Comparison of ENCODE assay signal across 1 cellular context in genomic region chr21:35984654-35985366, GRCh38.
TF ChIP-seq lines count a peak whose summit lies in the region.

No MANE protein-coding gene starts in this region.

TF ChIP-seq in HepG2, 621 proteins besides CTCF, POLR2A, EP300 and RAD21 (continued from another document and continues in another):
- no peak for TF ChIP-seq ZBTB37 (CRISPR knock-in tag; IDR thresholded peaks at IDR 0.05)
- TF ChIP-seq ZNF496 (CRISPR knock-in tag; IDR thresholded peaks at IDR 0.05; ENCODE audit: insufficient replicate concordance): no peak
- TF ChIP-seq SSRP1 (CRISPR knock-in tag; IDR thresholded peaks at IDR 0.05): no peak
- no peak for TF ChIP-seq PLRG1 (conservative IDR thresholded peaks at IDR 0.05)
- no peak for TF ChIP-seq CEBPB (IDR thresholded peaks at IDR 0.05; ENCODE audit: borderline replicate concordance, low read depth, low read length)
- TF ChIP-seq PBX3 (CRISPR knock-in tag; IDR thresholded peaks at IDR 0.05; ENCODE audit: borderline replicate concordance): no peak
- TF ChIP-seq PLSCR1 (CRISPR knock-in tag; IDR thresholded peaks at IDR 0.05; ENCODE audit: borderline replicate concordance): no peak
- no peak for TF ChIP-seq KDM5B (CRISPR knock-in tag; IDR thresholded peaks at IDR 0.05; ENCODE audit: borderline replicate concordance)
- no peak for TF ChIP-seq ZNF510 (CRISPR knock-in tag; IDR thresholded peaks at IDR 0.05; ENCODE audit: low read depth)
- TF ChIP-seq HOXD1 (CRISPR knock-in tag; IDR thresholded peaks at IDR 0.05): no peak
- no peak for TF ChIP-seq EEA1 (CRISPR knock-in tag; IDR thresholded peaks at IDR 0.05; ENCODE audit: borderline replicate concordance)
- no peak for TF ChIP-seq ZBTB7B (CRISPR knock-in tag; IDR thresholded peaks at IDR 0.05)
- 0 out of 2 replicates have a peak, but pooled peaks have one; percentile 20 for TF ChIP-seq NR2F6 (IDR thresholded peaks at IDR 0.05)
- peak; percentile 20; the same call in 1 of the 2 replicates for TF ChIP-seq NR2F6 (CRISPR knock-in tag; IDR thresholded peaks at IDR 0.05)
- TF ChIP-seq ZNF800 (CRISPR knock-in tag; IDR thresholded peaks at IDR 0.05): no peak
- no peak for TF ChIP-seq FLYWCH1 (CRISPR knock-in tag; IDR thresholded peaks at IDR 0.05)
- no peak for TF ChIP-seq AKAP8 (CRISPR knock-in tag; IDR thresholded peaks at IDR 0.05)
- TF ChIP-seq ZBTB42 (CRISPR knock-in tag; IDR thresholded peaks at IDR 0.05): no peak
- TF ChIP-seq STAT5B (CRISPR knock-in tag; IDR thresholded peaks at IDR 0.05): no peak
- no peak for TF ChIP-seq ZNF292 (CRISPR knock-in tag; IDR thresholded peaks at IDR 0.05; ENCODE audit: borderline replicate concordance, low read depth)
- TF ChIP-seq GZF1 (CRISPR knock-in tag; IDR thresholded peaks at IDR 0.05): no peak
- no peak for TF ChIP-seq LCORL (IDR thresholded peaks at IDR 0.05)
- 0 out of 2 replicates have a peak, but pooled peaks have one; percentile 20 for TF ChIP-seq LCORL (CRISPR knock-in tag; IDR thresholded peaks at IDR 0.05)
- TF ChIP-seq ZNF142 (CRISPR knock-in tag; IDR thresholded peaks at IDR 0.05): no peak
- TF ChIP-seq RERE (CRISPR knock-in tag; IDR thresholded peaks at IDR 0.05; ENCODE audit: low read depth): no peak
- TF ChIP-seq ZNF18 (CRISPR knock-in tag; IDR thresholded peaks at IDR 0.05; ENCODE audit: insufficient replicate concordance): no peak
- no peak for TF ChIP-seq ZC3H4 (CRISPR knock-in tag; IDR thresholded peaks at IDR 0.05; ENCODE audit: borderline replicate concordance)
- TF ChIP-seq PITX1 (CRISPR knock-in tag; IDR thresholded peaks at IDR 0.05): peak; percentile 61
- no peak for TF ChIP-seq ZNF124 (CRISPR knock-in tag; IDR thresholded peaks at IDR 0.05)
- no peak for TF ChIP-seq NFE2 (CRISPR knock-in tag; IDR thresholded peaks at IDR 0.05)
- TF ChIP-seq PREB (CRISPR knock-in tag; IDR thresholded peaks at IDR 0.05): no peak
- peak; percentile 60; the same call in 1 of the 2 replicates for TF ChIP-seq RAD51 (IDR thresholded peaks at IDR 0.05; ENCODE audit: borderline replicate concordance)
- no peak for TF ChIP-seq FUBP1 (CRISPR knock-in tag; IDR thresholded peaks at IDR 0.05; ENCODE audit: borderline replicate concordance)
- peak; percentile 51 for TF ChIP-seq MAX (IDR thresholded peaks at IDR 0.05)
- no peak for TF ChIP-seq ZNF251 (CRISPR knock-in tag; IDR thresholded peaks at IDR 0.05)
